In genomic region chr7:30899630-30900029, GRCh38 we compare ENCODE assay signal across 28 cellular contexts. TPM values are rescaled to one million over a fixed set of nuclear protein-coding genes. Genes with fewer than 3 reads are reported as not detected.
DNase-seq lines count a peak whose midpoint lies in the region; ATAC-seq, FAIRE-seq and TF ChIP-seq lines count a peak whose summit lies in the region.
"Had no signal": no experiment of that assay in that cellular context is flagged by ENCODE, and none has a peak within 500 bp of the region (broad histone marks: within the 10 kb centered on the region; RNA-seq: fewer than 3 reads in every experiment).

No MANE protein-coding gene starts in this region.

- no peaks in the 10 kb centered on the region for H3K27me3 ChIP-seq in SJSA1 (replicated peaks)
- no peaks in the 10 kb centered on the region for H3K27me3 ChIP-seq in heart right ventricle
- no peaks in the 10 kb centered on the region for H3K27me3 ChIP-seq in upper lobe of left lung

- peaks cover 26% of the 10 kb centered on the region for H3K4me1 Mint-ChIP-seq in progenitor cell of endocrine pancreas (ENCODE audit: low read depth)
- peaks cover 12% of the 10 kb centered on the region for H3K4me1 Mint-ChIP-seq in activated naive CD4-positive, alpha-beta T cell treated with anti-CD3 and anti-CD28 coated beads, Interleukin-2, amount 10 ng/mL, durations not matched to agents 7 days and 5 days
- H3K4me1 Mint-ChIP-seq: CD14-positive monocyte had no signal

- no peak for TF ChIP-seq POLR2A in upper lobe of left lung (IDR thresholded peaks at IDR 0.05)

- CTCF ChIA-PET in activated naive CD4-positive, alpha-beta T cell treated with anti-CD3 and anti-CD28 coated beads, Interleukin-2, amount 10 ng/mL, durations not matched to agents 7 days and 5 days (lab: Charles Lee) = no interaction called here

- no peak for DNase-seq in SJSA1 (ENCODE audit: low read depth in 1 of 2, low spot score in 2 of 2)
- DNase-seq in heart right ventricle = no peak
- no peak for DNase-seq in progenitor cell of endocrine pancreas (ENCODE audit: low spot score, unreplicated experiment)
- no peak for DNase-seq in upper lobe of left lung
- no peak for DNase-seq in activated naive CD4-positive, alpha-beta T cell treated with anti-CD3 and anti-CD28 coated beads, Interleukin-2, amount 10 ng/mL, durations not matched to agents 7 days and 5 days
- no peak for DNase-seq in urothelium cell line (ENCODE audit: low spot score)
- DNase-seq: activated CD4-positive, alpha-beta T cell treated with anti-CD3 and anti-CD28 coated beads for 48 hours; activated naive CD4-positive, alpha-beta T cell treated with anti-CD3 and anti-CD28 coated beads, Interleukin-2, amount 50 U/mL, for 16 hours; Calu3; H9; Kasumi-1; left colon; MV-4-11; naive thymus-derived CD4-positive, alpha-beta T cell; NCI-H1694; NCI-H526; occipital lobe; retina; RPMI8226; stimulated activated CD4-positive, alpha-beta T cell treated with anti-CD3 and anti-CD28 coated beads, Interleukin-12 subunit alpha, Interleukin-12 subunit beta, amount 100 ng/mL, for 4 hours; stimulated activated CD4-positive, alpha-beta T cell treated with anti-CD3 and anti-CD28 coated beads, Interleukin-4, amount 100 ng/mL, for 4 hours; stimulated activated naive CD4-positive, alpha-beta T cell treated with Interleukin-2 at 50 U/mL for 16 hours had no signal

- H3K9me3 ChIP-seq in SJSA1 (replicated peaks) = no peaks in the 10 kb centered on the region
- H3K9me3 ChIP-seq in heart right ventricle = no peaks in the 10 kb centered on the region
- H3K9me3 ChIP-seq in upper lobe of left lung = no peaks in the 10 kb centered on the region

- H3K4me3 ChIP-seq in SJSA1 (no peak overlapping the region), heart right ventricle (no peak overlapping the region), upper lobe of left lung (no peak overlapping the region)

- intact Hi-C loops in heart right ventricle (cut with DNase I) = no loop called here

- H3K36me3 ChIP-seq in SJSA1 (no peaks in the 10 kb centered on the region), heart right ventricle (no peaks in the 10 kb centered on the region), upper lobe of left lung (no peaks in the 10 kb centered on the region)

- H3K27me3 Mint-ChIP-seq in progenitor cell of endocrine pancreas = peaks cover 1% of the 10 kb centered on the region
- H3K27me3 Mint-ChIP-seq in activated naive CD4-positive, alpha-beta T cell treated with anti-CD3 and anti-CD28 coated beads, Interleukin-2, amount 10 ng/mL, durations not matched to agents 7 days and 5 days = peaks cover 13% of the 10 kb centered on the region

- TF ChIP-seq EP300 in upper lobe of left lung (IDR thresholded peaks at IDR 0.05) = no peak

- no peak for TF ChIP-seq CTCF in heart right ventricle (IDR thresholded peaks at IDR 0.05)
- no peak for TF ChIP-seq CTCF in progenitor cell of endocrine pancreas (IDR thresholded peaks at IDR 0.05; ENCODE audit: unreplicated experiment)
- TF ChIP-seq CTCF in upper lobe of left lung (IDR thresholded peaks at IDR 0.05) = no peak

- H3K4me3 Mint-ChIP-seq in progenitor cell of endocrine pancreas (ENCODE audit: low read depth) = no peak overlapping the region
- no peak overlapping the region for H3K4me3 Mint-ChIP-seq in activated naive CD4-positive, alpha-beta T cell treated with anti-CD3 and anti-CD28 coated beads, Interleukin-2, amount 10 ng/mL, durations not matched to agents 7 days and 5 days
- H3K4me3 Mint-ChIP-seq: CD14-positive monocyte; dendritic cell treated with granulocyte-macrophage colony-stimulating factor and Interleukin-4, amounts not matched to agents 40 ng/mL and 50 ng/mL, for 4 days; H9; mesothelial cell of epicardium; naive thymus-derived CD4-positive, alpha-beta T cell had no signal

- H3K27ac Mint-ChIP-seq in progenitor cell of endocrine pancreas = peak overlapping the region; percentile 24
- no peak overlapping the region for H3K27ac Mint-ChIP-seq in activated naive CD4-positive, alpha-beta T cell treated with anti-CD3 and anti-CD28 coated beads, Interleukin-2, amount 10 ng/mL, durations not matched to agents 7 days and 5 days
- H3K27ac Mint-ChIP-seq: dendritic cell treated with granulocyte-macrophage colony-stimulating factor and Interleukin-4, amounts not matched to agents 40 ng/mL and 50 ng/mL, for 4 days; H9; mesothelial cell of epicardium; naive thymus-derived CD4-positive, alpha-beta T cell had no signal

- H3K4me1 ChIP-seq in SJSA1 (replicated peaks) (peaks cover 22% of the 10 kb centered on the region), heart right ventricle (peaks cover 8 to 79% (median 62%) of the 10 kb centered on the region in 9 donors), upper lobe of left lung (peaks cover 62 to 87% (median 81%) of the 10 kb centered on the region in 4 donors)

- H3K36me3 Mint-ChIP-seq in progenitor cell of endocrine pancreas (ENCODE audit: insufficient read depth) = no peaks in the 10 kb centered on the region
- H3K36me3 Mint-ChIP-seq in activated naive CD4-positive, alpha-beta T cell treated with anti-CD3 and anti-CD28 coated beads, Interleukin-2, amount 10 ng/mL, durations not matched to agents 7 days and 5 days = no peaks in the 10 kb centered on the region
- H3K36me3 Mint-ChIP-seq: CD14-positive monocyte; mesothelial cell of epicardium; naive thymus-derived CD4-positive, alpha-beta T cell had no signal

- H3K27ac ChIP-seq in SJSA1 (peak overlapping the region; percentile 38; the same call in 1 of the 2 replicates), heart right ventricle (peak overlapping the region; percentile 5 to 83 (median 70)), upper lobe of left lung (peak overlapping the region; percentile 78 to 84 (median 80))
- H3K27ac ChIP-seq: HL-60 had no signal

- no peak for FAIRE-seq in urothelium cell line (lab: Jason Lieb, UNC)

- ATAC-seq in heart right ventricle (peak in 5 of 8 donors; percentile 6 to 34 (median 31)), upper lobe of left lung (ENCODE audit: low FRiP score in 2 of 2) (no peak), GM21717 (IDR thresholded peaks at IDR 0.05; ENCODE audit: unreplicated experiment) (no peak)
- ATAC-seq: left colon; naive thymus-derived CD4-positive, alpha-beta T cell had no signal

- no peaks in the 10 kb centered on the region for H3K9me3 Mint-ChIP-seq in progenitor cell of endocrine pancreas (ENCODE audit: low read depth)
- H3K9me3 Mint-ChIP-seq in activated naive CD4-positive, alpha-beta T cell treated with anti-CD3 and anti-CD28 coated beads, Interleukin-2, amount 10 ng/mL, durations not matched to agents 7 days and 5 days = no peaks in the 10 kb centered on the region
- H3K9me3 Mint-ChIP-seq: dendritic cell treated with granulocyte-macrophage colony-stimulating factor and Interleukin-4, amounts not matched to agents 40 ng/mL and 50 ng/mL, for 4 days; H9; mesothelial cell of epicardium had no signal

- 25 to 49% methylated on average over 6 of the region's 6 CpGs for WGBS in heart right ventricle, 2 donors
- 37 to 55% methylated on average over 3 to 6 of the region's 6 CpGs for WGBS in upper lobe of left lung, 2 donors

RNA-seq across cellular contexts. Expression of gene AQP1, which starts 12.0 kb away (rescaled TPM):
- 0.18 TPM in 1 of 2 replicates, not detected in the other for total RNA-seq in SJSA1 (2014; rRNA removed; shearing (Covaris generic))
- total RNA-seq in heart right ventricle = 100 to 1,000 TPM; 101 to 274 (median 171) TPM
- polyA plus RNA-seq in heart right ventricle = 100 to 1,000 TPM; 211 to 245 TPM
- total RNA-seq in progenitor cell of endocrine pancreas = 1.3 and 1.4 TPM in 2 replicates
- total RNA-seq in upper lobe of left lung = 1,000 to 10,000 TPM in 1 of 6 donors, 100 to 1,000 TPM in 5; 113 to 1,228 (median 802) TPM
- total RNA-seq: T-helper 2 cell treated with Interferon-gamma antibody and Interleukin-4, amounts not matched to agents 100 ng/mL and 5 ng/mL, for 36 hours had no signal
- polyA plus RNA-seq: CD14-positive monocyte had no signal

Comparison
In these comparisons a context has a peak if more than half of its experiments do, and no peak if none do; other contexts are left out.
1. ATAC-seq: peak in heart right ventricle (5 of 8); none in upper lobe of left lung (0 of 2) and GM21717 (single experiment).
2. RNA of gene AQP1, which starts 12.0 kb away (total RNA-seq): 113 to 1,228 TPM in upper lobe of left lung and 101 to 274 TPM in heart right ventricle; 1.3 to 1.4 TPM in progenitor cell of endocrine pancreas and 0.18 TPM in SJSA1; every median in the first group is over 10 times any median in the second.
3. Peak in every context shown above with its lines, with median percentiles within 50 percentile points of each other: H3K27ac ChIP-seq.